ENCODE assay signal across 10 cellular contexts in the genomic region with DNA sequence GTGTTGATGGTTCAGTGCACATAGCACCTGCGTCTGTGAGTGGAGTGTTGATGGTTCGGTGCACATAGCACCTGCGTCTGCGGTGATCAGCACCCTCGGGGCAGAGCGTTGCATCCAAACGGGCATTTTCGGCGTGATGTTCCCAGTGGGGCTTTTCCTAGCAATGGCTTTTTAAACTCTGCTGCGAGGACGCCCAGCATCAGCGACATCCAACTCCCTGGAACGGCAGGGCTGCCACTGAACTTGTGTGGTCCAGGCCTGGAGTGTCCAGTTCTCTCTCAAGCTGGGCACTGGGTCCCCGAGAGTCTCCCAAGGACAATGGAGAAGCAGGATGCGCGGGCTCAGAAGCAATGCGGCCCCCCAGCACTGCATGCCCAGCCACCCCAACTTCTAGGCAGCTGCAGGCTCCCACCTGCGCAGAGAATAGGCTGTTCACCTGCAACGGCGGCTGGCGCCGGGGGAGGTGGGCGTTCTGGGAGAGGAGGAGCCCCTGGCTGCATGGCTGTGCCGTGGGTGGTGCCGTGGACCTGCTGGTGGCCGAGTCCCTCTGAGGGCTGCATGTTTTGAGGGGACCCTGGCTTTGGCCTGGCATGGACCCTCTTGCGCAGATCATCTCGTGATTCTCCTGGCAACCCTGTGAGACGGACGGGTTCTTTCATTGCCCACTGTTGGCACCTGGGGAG. TPM values are rescaled to one million over a fixed set of nuclear protein-coding genes. Genes with fewer than 3 reads are reported as not detected.
DNase-seq lines count a peak whose midpoint lies in the region; ATAC-seq and TF ChIP-seq lines count a peak whose summit lies in the region.
"Had no signal": no experiment of that assay in that cellular context is flagged by ENCODE, and none has a peak within 500 bp of the region (broad histone marks: within the 10 kb centered on the region; RNA-seq: fewer than 3 reads in every experiment).

No MANE protein-coding gene starts in this region.

- DNase-seq in natural killer cell treated with Interleukin-12 subunit alpha and Interleukin-12 subunit beta and Interleukin-15 and Interleukin-18, amount 100 ng/mL, for 72 hours (ENCODE audit: low spot score): peak; percentile 58
- DNase-seq in natural killer cell (no peak), NCI-H345 (lab: John Stamatoyannopoulos, UW) (peak; percentile 75), germinal center (ENCODE audit: low spot score) (peak; percentile 82), anterior cingulate cortex (lab: John Stamatoyannopoulos, UW) (no peak)
- no peak for DNase-seq in stimulated activated CD8-positive, alpha-beta memory T cell treated with anti-CD3 and anti-CD28 coated beads, Interleukin-4, amount 100 ng/mL, for 48 hours

- no peak overlapping the region for H3K27ac Mint-ChIP-seq in natural killer cell treated with Interleukin-12 subunit alpha and Interleukin-12 subunit beta and Interleukin-15 and Interleukin-18, amount 100 ng/mL, for 72 hours
- no peak overlapping the region for H3K27ac Mint-ChIP-seq in natural killer cell
- peak overlapping the region; percentile 15 for H3K27ac Mint-ChIP-seq in stimulated activated memory B cell treated with anti-CD40 and anti-IgM and Interleukin-4, amounts not matched to agents 10 μg/mL and 1 μg/mL and 100 μg/mL, for 72 hours
- H3K27ac Mint-ChIP-seq: activated CD4-positive, alpha-beta T cell treated with anti-CD3 and anti-CD28 coated beads, Interleukin-2, amount 10 ng/mL, durations not matched to agents 24 days and 14 days; activated naive CD4-positive, alpha-beta T cell treated with anti-CD3 and anti-CD28 coated beads for 36 hours had no signal

- peaks cover 0 to 2% of the 10 kb centered on the region in 2 donors for H3K27me3 Mint-ChIP-seq in natural killer cell treated with Interleukin-12 subunit alpha and Interleukin-12 subunit beta and Interleukin-15 and Interleukin-18, amount 100 ng/mL, for 72 hours
- peaks cover 0 to 11% of the 10 kb centered on the region in 2 donors for H3K27me3 Mint-ChIP-seq in natural killer cell (ENCODE audit: low read depth in 2 of 2)
- H3K27me3 Mint-ChIP-seq in stimulated activated memory B cell treated with anti-CD40 and anti-IgM and Interleukin-4, amounts not matched to agents 10 μg/mL and 1 μg/mL and 100 μg/mL, for 72 hours: peaks cover 28% of the 10 kb centered on the region
- H3K27me3 Mint-ChIP-seq: activated CD4-positive, alpha-beta T cell treated with anti-CD3 and anti-CD28 coated beads, Interleukin-2, amount 10 ng/mL, durations not matched to agents 24 days and 14 days had no signal

- intact Hi-C loops in natural killer cell (cut with micrococcal nuclease): no loop called here

- no peaks in the 10 kb centered on the region for H3K36me3 Mint-ChIP-seq in natural killer cell treated with Interleukin-12 subunit alpha and Interleukin-12 subunit beta and Interleukin-15 and Interleukin-18, amount 100 ng/mL, for 72 hours
- no peaks in the 10 kb centered on the region for H3K36me3 Mint-ChIP-seq in natural killer cell
- no peaks in the 10 kb centered on the region for H3K36me3 Mint-ChIP-seq in stimulated activated memory B cell treated with anti-CD40 and anti-IgM and Interleukin-4, amounts not matched to agents 10 μg/mL and 1 μg/mL and 100 μg/mL, for 72 hours

- no peak for TF ChIP-seq CTCF in natural killer cell (IDR thresholded peaks at IDR 0.05)

- no peak overlapping the region for H3K4me3 Mint-ChIP-seq in natural killer cell treated with Interleukin-12 subunit alpha and Interleukin-12 subunit beta and Interleukin-15 and Interleukin-18, amount 100 ng/mL, for 72 hours
- H3K4me3 Mint-ChIP-seq in natural killer cell: no peak overlapping the region
- H3K4me3 Mint-ChIP-seq in stimulated activated memory B cell treated with anti-CD40 and anti-IgM and Interleukin-4, amounts not matched to agents 10 μg/mL and 1 μg/mL and 100 μg/mL, for 72 hours: peak overlapping the region; percentile 41
- H3K4me3 Mint-ChIP-seq: activated naive CD4-positive, alpha-beta T cell treated with anti-CD3 and anti-CD28 coated beads for 36 hours had no signal

- H3K4me1 Mint-ChIP-seq in natural killer cell treated with Interleukin-12 subunit alpha and Interleukin-12 subunit beta and Interleukin-15 and Interleukin-18, amount 100 ng/mL, for 72 hours (ENCODE audit: low read depth in 2 of 2): peaks cover 4% of the 10 kb centered on the region in 2 donors
- no peaks in the 10 kb centered on the region for H3K4me1 Mint-ChIP-seq in natural killer cell
- peaks cover 36% of the 10 kb centered on the region for H3K4me1 Mint-ChIP-seq in stimulated activated memory B cell treated with anti-CD40 and anti-IgM and Interleukin-4, amounts not matched to agents 10 μg/mL and 1 μg/mL and 100 μg/mL, for 72 hours
- H3K4me1 Mint-ChIP-seq: activated CD4-positive, alpha-beta T cell treated with anti-CD3 and anti-CD28 coated beads, Interleukin-2, amount 10 ng/mL, durations not matched to agents 24 days and 14 days had no signal

- no peak for ATAC-seq in natural killer cell treated with Interleukin-12 subunit alpha and Interleukin-12 subunit beta and Interleukin-15 and Interleukin-18, amount 100 ng/mL, for 72 hours
- ATAC-seq in natural killer cell: no peak
- no peak for ATAC-seq in stimulated activated memory B cell treated with anti-CD40 and anti-IgM and Interleukin-4, amounts not matched to agents 10 μg/mL and 1 μg/mL and 100 μg/mL, for 72 hours
- ATAC-seq in GM21526 (IDR thresholded peaks at IDR 0.05; ENCODE audit: low FRiP score, unreplicated experiment): no peak

- H3K9me3 Mint-ChIP-seq in natural killer cell treated with Interleukin-12 subunit alpha and Interleukin-12 subunit beta and Interleukin-15 and Interleukin-18, amount 100 ng/mL, for 72 hours: no peaks in the 10 kb centered on the region
- H3K9me3 Mint-ChIP-seq in natural killer cell: no peaks in the 10 kb centered on the region
- H3K9me3 Mint-ChIP-seq in stimulated activated memory B cell treated with anti-CD40 and anti-IgM and Interleukin-4, amounts not matched to agents 10 μg/mL and 1 μg/mL and 100 μg/mL, for 72 hours: no peaks in the 10 kb centered on the region
- H3K9me3 Mint-ChIP-seq: activated CD4-positive, alpha-beta T cell treated with anti-CD3 and anti-CD28 coated beads, Interleukin-2, amount 10 ng/mL, durations not matched to agents 24 days and 14 days; activated naive CD4-positive, alpha-beta T cell treated with anti-CD3 and anti-CD28 coated beads for 36 hours had no signal

RNA-seq across cellular contexts. Expression of gene C1orf174, which starts 10.1 kb away (rescaled TPM):
- 10 to 100 TPM; 31.0 to 34.6 TPM for total RNA-seq in natural killer cell treated with Interleukin-12 subunit alpha and Interleukin-12 subunit beta and Interleukin-15 and Interleukin-18, amount 100 ng/mL, for 72 hours
- 10 to 100 TPM; 52.9 to 62.3 (median 61.5) TPM for total RNA-seq in natural killer cell

RNA-seq across cellular contexts. Expression of gene DFFB, which starts 52.9 kb away (rescaled TPM):
- 10 to 100 TPM; 13.3 to 19.4 TPM for total RNA-seq in natural killer cell treated with Interleukin-12 subunit alpha and Interleukin-12 subunit beta and Interleukin-15 and Interleukin-18, amount 100 ng/mL, for 72 hours
- 10 to 100 TPM; 18.3 to 27.8 (median 18.5) TPM for total RNA-seq in natural killer cell

RNA-seq across cellular contexts. Expression of gene CEP104, which starts 53.2 kb away (rescaled TPM):
- 10 to 100 TPM; 46.6 to 59.4 TPM for total RNA-seq in natural killer cell treated with Interleukin-12 subunit alpha and Interleukin-12 subunit beta and Interleukin-15 and Interleukin-18, amount 100 ng/mL, for 72 hours
- total RNA-seq in natural killer cell: 10 to 100 TPM; 37.1 to 60.2 (median 51.8) TPM

Comparison
In these comparisons a context has a peak if more than half of its experiments do, and no peak if none do; other contexts are left out.
1. DNase-seq: peak in natural killer cell treated with Interleukin-12 subunit alpha and Interleukin-12 subunit beta and Interleukin-15 and Interleukin-18, amount 100 ng/mL, for 72 hours (single experiment), NCI-H345 (single experiment) and germinal center (single experiment); none in natural killer cell (single experiment), stimulated activated CD8-positive, alpha-beta memory T cell treated with anti-CD3 and anti-CD28 coated beads, Interleukin-4, amount 100 ng/mL, for 48 hours (single experiment) and anterior cingulate cortex (0 of 58).